19 cellular contexts compared by ENCODE assay signal in the genomic region with DNA sequence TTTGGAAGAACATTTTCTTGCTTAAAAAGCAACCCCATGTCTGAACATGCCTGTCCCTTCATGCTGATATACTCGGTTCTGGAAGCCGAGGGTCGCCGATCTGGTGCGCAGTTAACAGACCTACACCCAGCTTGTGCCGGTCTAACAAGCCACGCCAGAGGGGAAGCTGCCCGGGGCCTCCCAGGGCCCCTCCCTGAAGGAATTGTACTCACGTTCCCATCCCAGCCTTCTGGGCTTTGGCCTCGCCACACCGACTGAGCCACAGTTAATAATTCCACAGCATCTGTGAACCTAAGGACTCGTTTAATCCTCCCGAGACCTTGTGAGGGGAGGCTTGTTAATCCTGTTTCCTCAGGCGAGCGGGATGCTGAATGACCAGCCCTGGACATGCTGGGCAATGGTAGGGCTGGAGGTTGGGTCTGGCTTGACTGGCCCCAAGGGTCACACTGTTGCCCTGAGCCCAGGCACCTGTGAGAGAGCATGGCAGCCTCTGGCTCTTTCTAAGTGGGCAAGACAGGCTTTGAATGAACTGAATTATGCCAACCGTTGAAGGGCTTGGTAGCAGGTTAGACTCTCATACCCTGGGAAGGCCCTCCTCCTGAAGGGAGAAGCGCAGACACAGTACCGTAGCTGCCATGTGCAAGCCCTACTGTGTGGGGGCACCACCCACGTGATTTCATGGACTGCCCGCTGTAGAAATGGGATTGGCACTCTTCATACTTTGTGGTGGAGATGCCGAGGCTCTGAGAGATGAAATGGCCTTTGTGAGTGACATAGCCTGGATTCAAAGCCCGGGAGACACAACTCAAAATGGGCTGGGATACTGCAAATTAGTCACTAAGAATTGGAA.
"Had no signal": no experiment of that assay in that cellular context is flagged by ENCODE, and none has a peak within 500 bp of the region (broad histone marks: within the 10 kb centered on the region; RNA-seq: fewer than 3 reads in every experiment).

No MANE protein-coding gene starts in this region.

- DNase-seq: activated CD4-positive, alpha-beta T cell treated with anti-CD3 and anti-CD28 coated beads for 4 hours; activated CD8-positive, alpha-beta T cell treated with anti-CD3 and anti-CD28 coated beads for 36 hours; activated gamma-delta T cell treated with Interleukin-2 at 50 U/mL for 16 hours; activated naive CD8-positive, alpha-beta T cell treated with anti-CD3 and anti-CD28 coated beads for 36 hours; activated T-cell treated with anti-CD3 and anti-CD28 coated beads, Interleukin-2, amount 50 U/mL, for 48 hours; amygdala; central memory CD4-positive, alpha-beta T cell; effector CD8-positive, alpha-beta T cell; foreskin keratinocyte; kidney glomerular epithelial cell; naive B cell had no signal

- H3K27ac Mint-ChIP-seq: stimulated activated naive CD8-positive, alpha-beta T cell treated with anti-CD3 and anti-CD28 coated beads, Interleukin-15, Interleukin-2, amounts not matched to agents 100 ng/mL and 50 ng/mL, for 24 hours; T-helper 1 cell treated with Interleukin-12 subunit alpha and Interleukin-12 subunit beta and Interleukin-4 antibody, amounts not matched to agents 30 μg/mL and 1 μg/mL, for 36 hours; type B pancreatic cell; WTC11 had no signal

- H3K27ac ChIP-seq: body of pancreas, foreskin keratinocyte, right atrium auricular region had no signal

- H3K27me3 ChIP-seq: body of pancreas, right atrium auricular region had no signal

- H3K4me3 Mint-ChIP-seq: activated CD8-positive, alpha-beta T cell treated with anti-CD3 and anti-CD28 coated beads for 36 hours; activated naive CD8-positive, alpha-beta T cell treated with anti-CD3 and anti-CD28 coated beads for 36 hours; naive B cell; stimulated activated naive CD8-positive, alpha-beta T cell treated with anti-CD3 and anti-CD28 coated beads, Interleukin-15, Interleukin-2, amounts not matched to agents 100 ng/mL and 50 ng/mL, for 24 hours; T-helper 1 cell treated with Interleukin-12 subunit alpha and Interleukin-12 subunit beta and Interleukin-4 antibody, amounts not matched to agents 30 μg/mL and 1 μg/mL, for 36 hours; type B pancreatic cell; WTC11 had no signal

- H3K36me3 Mint-ChIP-seq: activated naive CD8-positive, alpha-beta T cell treated with anti-CD3 and anti-CD28 coated beads for 36 hours; naive B cell; type B pancreatic cell; WTC11 had no signal

- H3K4me3 ChIP-seq: body of pancreas, lung, right atrium auricular region, smooth muscle cell had no signal

- H3K36me3 ChIP-seq: right atrium auricular region had no signal

- ATAC-seq: body of pancreas, foreskin keratinocyte, WTC11 had no signal

- H3K9me3 Mint-ChIP-seq: activated CD8-positive, alpha-beta T cell treated with anti-CD3 and anti-CD28 coated beads for 36 hours; activated naive CD8-positive, alpha-beta T cell treated with anti-CD3 and anti-CD28 coated beads for 36 hours; stimulated activated naive CD8-positive, alpha-beta T cell treated with anti-CD3 and anti-CD28 coated beads, Interleukin-15, Interleukin-2, amounts not matched to agents 100 ng/mL and 50 ng/mL, for 24 hours; T-helper 1 cell treated with Interleukin-12 subunit alpha and Interleukin-12 subunit beta and Interleukin-4 antibody, amounts not matched to agents 30 μg/mL and 1 μg/mL, for 36 hours; type B pancreatic cell; WTC11 had no signal

- H3K9me3 ChIP-seq: body of pancreas, right atrium auricular region had no signal

- H3K4me1 ChIP-seq: foreskin keratinocyte, right atrium auricular region had no signal

- H3K27me3 Mint-ChIP-seq: activated CD8-positive, alpha-beta T cell treated with anti-CD3 and anti-CD28 coated beads for 36 hours; activated naive CD8-positive, alpha-beta T cell treated with anti-CD3 and anti-CD28 coated beads for 36 hours had no signal
